In genomic region chr3:50611464-50612233, GRCh38 we compare ENCODE assay signal across 8 cellular contexts. TPM values are rescaled to one million over a fixed set of nuclear protein-coding genes. Genes with fewer than 3 reads are reported as not detected.
DNase-seq lines count a peak whose midpoint lies in the region; ATAC-seq and TF ChIP-seq lines count a peak whose summit lies in the region.

CISH (minus strand) TSS chr3:50611774; CDS start chr3:50611650, 124 bp downstream.

- peak within 1 kb of the TSS; percentile 90 for H3K4me2 ChIP-seq in PC-9

- peaks cover 11% of the 10 kb centered on the region; the same call in 1 of the 2 replicates for H3F3A ChIP-seq in PC-9 (ENCODE audit: insufficient read depth, low read depth)

- H3K36me3 ChIP-seq in HUES64 (ENCODE audit: insufficient read depth, low read length): no peaks in the 10 kb centered on the region; the same call in 1 of the 2 replicates
- H3K36me3 ChIP-seq in PC-9 (ENCODE audit: low read depth): no peaks in the 10 kb centered on the region
- H3K36me3 ChIP-seq in esophagus (ENCODE audit: control insufficient read depth in 2 of 2, insufficient read depth in 2 of 2, low read length in 1 of 2): peaks cover 0 to 14% of the 10 kb centered on the region in 2 donors
- peaks cover 15 to 17% of the 10 kb centered on the region in 2 donors for H3K36me3 ChIP-seq in muscle layer of duodenum (ENCODE audit: control insufficient read depth in 1 of 2, insufficient read depth in 2 of 2, low read length in 2 of 2)

- TF ChIP-seq CTCF in PC-9 (conservative IDR thresholded peaks at IDR 0.05): no peak; the same call in 1 of the 2 replicates

- H2AFZ ChIP-seq in PC-9: peak within 1 kb of the TSS; percentile 81

- H3K9me2 ChIP-seq in PC-9 (ENCODE audit: insufficient read depth): no peaks in the 10 kb centered on the region

- WGBS in HUES64: under 1% methylated on average over 75 of the region's 75 CpGs
- WGBS in esophagus, 2 donors: 0 to 1% methylated on average over 61 to 75 of the region's 75 CpGs

- H3K4me3 ChIP-seq in HUES64 (ENCODE audit: low read length): peak within 1 kb of the TSS; percentile 61
- H3K4me3 ChIP-seq in PC-9: peak within 1 kb of the TSS; percentile 65
- H3K4me3 ChIP-seq in esophagus (ENCODE audit: low read depth in 1 of 2, low read length in 2 of 2): peak within 1 kb of the TSS; percentile 68 to 83
- peak within 1 kb of the TSS; percentile 77 to 83 for H3K4me3 ChIP-seq in muscle layer of duodenum (ENCODE audit: low read depth in 1 of 2, low read length in 2 of 2)

- CTCF ChIA-PET in PC-9 (lab: Charles Lee): interaction anchor here (0.5 to 0.8 kb wide), 5 partner anchors 22 to 264 kb away, joined by 3 to 5 read pairs (median 3); no protein-coding TSS in a partner anchor

- POLR2A ChIA-PET in PC-9 (lab: Charles Lee; ENCODE audit: unreplicated experiment): interaction anchor here (0.5 to 0.7 kb wide), 4 partner anchors 19 to 347 kb away, joined by 3 to 9 read pairs (median 6); partner anchors contain the start of gene C3orf18

- H3K9ac ChIP-seq in HUES64 (ENCODE audit: low read depth, low read length): peak within 1 kb of the TSS; percentile 73

- DNase-seq in DMS53 (lab: John Stamatoyannopoulos, UW) (peak; percentile 89), PC-9 (peak; percentile 80 to 91)
- peak; percentile 96 for DNase-seq in activated T-cell treated with anti-CD3 and anti-CD28 coated beads, Interleukin-2, amount 50 U/mL, for 1 hour
- DNase-seq in stimulated activated CD8-positive, alpha-beta memory T cell treated with anti-CD3 and anti-CD28 coated beads, Interleukin-7, amount 100 ng/mL, for 4 hours (ENCODE audit: low read depth in 2 of 2): peak; percentile 97 to 98

- H3K27me3 ChIP-seq in HUES64 (ENCODE audit: insufficient read depth, low read length): peaks cover 50% of the 10 kb centered on the region
- H3K27me3 ChIP-seq in PC-9 (ENCODE audit: insufficient read depth, low read depth): no peaks in the 10 kb centered on the region
- H3K27me3 ChIP-seq in esophagus (ENCODE audit: control insufficient read depth in 1 of 2, insufficient read depth in 2 of 2, low read length in 2 of 2): no peaks in the 10 kb centered on the region
- H3K27me3 ChIP-seq in muscle layer of duodenum (ENCODE audit: low read depth, low read length): no peaks in the 10 kb centered on the region

- intact Hi-C loops in PC-9 (cut with micrococcal nuclease; ENCODE audit: unreplicated experiment): loop anchor here (2.0 kb wide), 1 partner anchor 261 kb away; the partner anchor contains the start of genes CYB561D2 and NPRL2

- ATAC-seq in GM21447 (IDR thresholded peaks at IDR 0.05; ENCODE audit: unreplicated experiment): peak; percentile 67

- H3K4me1 ChIP-seq in HUES64 (ENCODE audit: insufficient read depth, low read length) (peaks cover 12% of the 10 kb centered on the region; the same call in 1 of the 2 replicates), PC-9 (replicated peaks; ENCODE audit: insufficient read depth) (peaks cover 18% of the 10 kb centered on the region), esophagus (ENCODE audit: control insufficient read depth in 2 of 2, insufficient read depth in 2 of 2, low read length in 1 of 2) (peaks cover 7 to 33% of the 10 kb centered on the region in 2 donors), muscle layer of duodenum (ENCODE audit: control insufficient read depth in 1 of 2, insufficient read depth in 2 of 2, low read length in 2 of 2) (peaks cover 18 to 40% of the 10 kb centered on the region in 2 donors)

- H3K9me3 ChIP-seq in HUES64 (ENCODE audit: insufficient read depth, low read depth, low read length) (no peaks in the 10 kb centered on the region), PC-9 (ENCODE audit: insufficient read depth, low read depth) (no peaks in the 10 kb centered on the region), esophagus (ENCODE audit: control insufficient read depth in 2 of 2, insufficient read depth in 1 of 2, low read depth in 1 of 2, low read length in 1 of 2) (no peaks in the 10 kb centered on the region), muscle layer of duodenum (ENCODE audit: control insufficient read depth in 1 of 2, low read length in 2 of 2) (no peaks in the 10 kb centered on the region)

- no peaks in the 10 kb centered on the region for H4K20me1 ChIP-seq in PC-9 (ENCODE audit: insufficient read depth)

- H3K79me2 ChIP-seq in PC-9 (ENCODE audit: low read depth): no peaks in the 10 kb centered on the region

- BruUV-seq in PC-9 (replicated peaks; lab: Mats Ljungman, UMichigan): no TSS peak

- peak within 1 kb of the TSS; percentile 57; the same call in 1 of the 2 replicates for H3K27ac ChIP-seq in HUES64 (ENCODE audit: low read depth, low read length)
- no peak within 1 kb of the TSS for H3K27ac ChIP-seq in PC-9
- peak within 1 kb of the TSS; percentile 83 to 89 for H3K27ac ChIP-seq in esophagus (ENCODE audit: low read depth in 2 of 2, low read length in 1 of 2)
- peak within 1 kb of the TSS; percentile 61 for H3K27ac ChIP-seq in muscle layer of duodenum (ENCODE audit: low read length)

RNA-seq across cellular contexts. Expression of gene CISH, which starts in this region (rescaled TPM):
- polyA plus RNA-seq in HUES64 (2013, experiment 1 of 2): 2.8 TPM
- 2.8 TPM for polyA plus RNA-seq in HUES64 (2013, experiment 2 of 2)
- total RNA-seq in PC-9 (2021): 2.7 and 3.2 TPM in 2 replicates
- polyA plus RNA-seq in esophagus: 1 to 10 TPM; 5.5 to 7.0 TPM
